In genomic region chr15:69104050-69104750, GRCh38 we compare ENCODE assay signal across 14 cellular contexts. TPM values are rescaled to one million over a fixed set of nuclear protein-coding genes. Genes with fewer than 3 reads are reported as not detected.
DNase-seq lines count a peak whose midpoint lies in the region; ATAC-seq, FAIRE-seq and TF ChIP-seq lines count a peak whose summit lies in the region.
"Had no signal": no experiment of that assay in that cellular context is flagged by ENCODE, and none has a peak within 500 bp of the region (broad histone marks: within the 10 kb centered on the region; RNA-seq: fewer than 3 reads in every experiment).

No MANE protein-coding gene starts in this region.

- ATAC-seq in GM19395 (IDR thresholded peaks at IDR 0.05; ENCODE audit: unreplicated experiment) (peak; percentile 74), HG03457 (IDR thresholded peaks at IDR 0.05; ENCODE audit: unreplicated experiment) (peak; percentile 73)
- ATAC-seq: left cardiac atrium had no signal

- no peak for TF ChIP-seq CTCF in D721Med (IDR thresholded peaks at IDR 0.05; ENCODE audit: insufficient read depth, missing control alignments)
- no peak for TF ChIP-seq CTCF in brain (conservative IDR thresholded peaks at IDR 0.05)
- no peak for TF ChIP-seq CTCF in transverse colon (IDR thresholded peaks at IDR 0.05)

- DNase-seq in D721Med (ENCODE audit: insufficient read length, low spot score): peak; percentile 40
- DNase-seq in transverse colon: no peak
- DNase-seq in NCI-H1092 (lab: John Stamatoyannopoulos, UW): no peak
- DNase-seq in effector CD8-positive, alpha-beta T cell (lab: John Stamatoyannopoulos, UW): no peak
- DNase-seq in NCI-H2227 (lab: John Stamatoyannopoulos, UW; ENCODE audit: unreplicated experiment): no peak
- DNase-seq: activated T-cell treated with anti-CD3 and anti-CD28 coated beads, Interleukin-2, amount 50 U/mL, for 72 hours; brain microvascular endothelial cell; left cardiac atrium; SIG-M5; WERI-Rb-1 had no signal

- FAIRE-seq in D721Med (lab: Jason Lieb, UNC): no peak

- peak overlapping the region in 3 of 5 experiments; percentile 29 to 41 (median 33) for H3K4me3 Mint-ChIP-seq in brain
- H3K4me3 Mint-ChIP-seq: nephron had no signal

- WGBS in transverse colon (ENCODE audit: low coverage in 1 of 2), 2 donors: 69 to 87% methylated on average over 3 to 12 of the region's 12 CpGs

- H3K36me3 Mint-ChIP-seq in brain: no peaks in the 10 kb centered on the region

- H3K9me3 ChIP-seq in transverse colon: no peaks in the 10 kb centered on the region

- H3K27ac Mint-ChIP-seq in brain: peak overlapping the region; percentile 58 to 92 (median 75)
- H3K27ac Mint-ChIP-seq: activated T-cell treated with anti-CD3 and anti-CD28 coated beads, Interleukin-2, amount 50 U/mL, for 72 hours; nephron had no signal

- no peaks in the 10 kb centered on the region for H3K36me3 ChIP-seq in transverse colon
- H3K36me3 ChIP-seq: brain microvascular endothelial cell, WERI-Rb-1 had no signal

- no peaks in the 10 kb centered on the region for H3K27me3 ChIP-seq in transverse colon

- H3K27ac ChIP-seq in transverse colon: no peak overlapping the region
- H3K27ac ChIP-seq: brain microvascular endothelial cell, WERI-Rb-1 had no signal

- peaks cover 8% of the 10 kb centered on the region for H3K27me3 Mint-ChIP-seq in brain

- H3K4me1 ChIP-seq in transverse colon: no peaks in the 10 kb centered on the region

- H3K4me3 ChIP-seq in transverse colon: no peak overlapping the region

- peaks cover 0 to 6% (median 0%) of the 10 kb centered on the region in 5 experiments for H3K9me3 Mint-ChIP-seq in brain
- H3K9me3 Mint-ChIP-seq: activated T-cell treated with anti-CD3 and anti-CD28 coated beads, Interleukin-2, amount 50 U/mL, for 72 hours; nephron had no signal

- intact Hi-C loops in transverse colon (cut with DNase I; ENCODE audit: low total_unique reads): no loop called here

- in situ Hi-C loops in transverse colon (cut with MboI; ENCODE audit: low pct_ligation_motif_present in 1 of 4, low pct_unique_long_range_greater_than_20kb in 1 of 4, low sequenced_read_pairs in 3 of 4): no loop called here

- peaks cover 78% of the 10 kb centered on the region for H3K4me1 Mint-ChIP-seq in brain
- H3K4me1 Mint-ChIP-seq: nephron had no signal

- TF ChIP-seq EP300 in transverse colon (IDR thresholded peaks at IDR 0.05; ENCODE audit: low read depth): no peak

- no peak for TF ChIP-seq POLR2A in transverse colon (IDR thresholded peaks at IDR 0.05)

RNA-seq across cellular contexts. Expression of gene GLCE, which starts 56.2 kb away (rescaled TPM):
- polyA plus RNA-seq in brain (ENCODE audit: insufficient read depth, low read depth, low replicate concordance): 6.0 TPM
- 10 to 100 TPM in 3 of 4 donors, 1 to 10 TPM in 1; 7.9 to 38.1 (median 25.4) TPM for total RNA-seq in transverse colon
